ENCODE assay signal across 33 cellular contexts in genomic region chr1:193504920-193505319, GRCh38.
"Had no signal": no experiment of that assay in that cellular context is flagged by ENCODE, and none has a peak within 500 bp of the region (broad histone marks: within the 10 kb centered on the region; RNA-seq: fewer than 3 reads in every experiment).

No MANE protein-coding gene starts in this region.

- H3K4me1 ChIP-seq: adrenal gland, body of pancreas, breast epithelium had no signal

- H3K4me3 Mint-ChIP-seq: activated B cell treated with CpG ODN at 0.5 μM for 24 hours; activated CD4-positive, alpha-beta memory T cell treated with anti-CD3 and anti-CD28 coated beads for 36 hours; activated CD4-positive, alpha-beta T cell treated with anti-CD3 and anti-CD28 coated beads, Interleukin-2, amount 10 ng/mL, durations not matched to agents 24 days and 14 days; activated CD8-positive, alpha-beta T cell treated with anti-CD3 and anti-CD28 coated beads for 36 hours; activated naive CD8-positive, alpha-beta T cell treated with anti-CD3 and anti-CD28 coated beads for 36 hours; activated T-cell treated with anti-CD3 and anti-CD28 coated beads, Interleukin-2, amount 50 U/mL, for 4 hours; activated T-cell treated with anti-CD3 and anti-CD28 coated beads, Interleukin-2, amount 50 U/mL, for 72 hours; activated T-helper 1 cell treated with anti-CD3 and anti-CD28 coated beads, Interleukin-12 subunit alpha, Interleukin-12 subunit beta, Interleukin-2, Interleukin-4 antibody, amounts not matched to agents 30 ng/mL and 10 ng/mL and 1 ng/mL, durations not matched to agents 14 hours and 24 hours and 36 hours; T-cell; T-helper 2 cell treated with Interferon-gamma antibody and Interleukin-4, amounts not matched to agents 5 μg/mL and 100 μg/mL, for 36 hours had no signal

- H3K27ac Mint-ChIP-seq: activated B cell treated with CpG ODN at 0.5 μM for 24 hours; activated CD4-positive, alpha-beta memory T cell treated with anti-CD3 and anti-CD28 coated beads for 36 hours; activated CD4-positive, alpha-beta T cell treated with anti-CD3 and anti-CD28 coated beads, Interleukin-2, amount 10 ng/mL, durations not matched to agents 24 days and 14 days; activated CD8-positive, alpha-beta T cell treated with anti-CD3 and anti-CD28 coated beads for 36 hours; activated naive CD8-positive, alpha-beta T cell treated with anti-CD3 and anti-CD28 coated beads for 36 hours; activated T-cell treated with anti-CD3 and anti-CD28 coated beads, Interleukin-2, amount 50 U/mL, for 72 hours; activated T-helper 1 cell treated with anti-CD3 and anti-CD28 coated beads, Interleukin-12 subunit alpha, Interleukin-12 subunit beta, Interleukin-2, Interleukin-4 antibody, amounts not matched to agents 30 ng/mL and 10 ng/mL and 1 ng/mL, durations not matched to agents 14 hours and 24 hours and 36 hours; activated T-helper 2 cell treated with anti-CD3 and anti-CD28 coated beads, Interferon-gamma antibody, Interleukin-2, Interleukin-4, amounts not matched to agents 10 μg/mL and 5 μg/mL and 100 μg/mL, durations not matched to agents 14 hours and 24 hours and 36 hours; T-cell; T-helper 2 cell treated with Interferon-gamma antibody and Interleukin-4, amounts not matched to agents 5 μg/mL and 100 μg/mL, for 36 hours had no signal

- H3K9me3 ChIP-seq: adrenal gland, body of pancreas, breast epithelium had no signal

- H3K4me3 ChIP-seq: adrenal gland, body of pancreas, breast epithelium had no signal

- DNase-seq: activated B cell treated with CpG ODN at 0.5 μM for 24 hours; activated CD4-positive, alpha-beta memory T cell treated with anti-CD3 and anti-CD28 coated beads for 36 hours; activated CD4-positive, alpha-beta T cell treated with anti-CD3 and anti-CD28 coated beads for 4 hours; activated CD4-positive, alpha-beta T cell treated with anti-CD3 and anti-CD28 coated beads, Interleukin-2, amount 10 ng/mL, durations not matched to agents 24 days and 14 days; activated CD4-positive, alpha-beta T cell treated with anti-CD3 and anti-CD28 coated beads, Interleukin-2, amount 50 U/mL, for 1 hour; activated CD4-positive, alpha-beta T cell treated with anti-CD3 and anti-CD28 coated beads, Interleukin-2, amount 50 U/mL, for 4 hours; activated CD4-positive, CD25-positive, alpha-beta regulatory T cell treated with anti-CD3 and anti-CD28 coated beads, Interleukin-2, amount 50 U/mL, for 72 hours; activated CD8-positive, alpha-beta memory T cell treated with anti-CD3 and anti-CD28 coated beads, Interleukin-2, amount 50 U/mL, for 4 hours; activated CD8-positive, alpha-beta T cell treated with anti-CD3 and anti-CD28 coated beads for 36 hours; activated effector memory CD4-positive, alpha-beta T cell treated with Interleukin-2 at 50 U/mL for 16 hours; activated gamma-delta T cell; activated naive CD4-positive, alpha-beta T cell treated with anti-CD3 and anti-CD28 coated beads, Interleukin-2, amount 50 U/mL, for 16 hours; activated naive CD4-positive, alpha-beta T cell treated with Interleukin-2 at 50 U/mL for 16 hours; activated naive CD8-positive, alpha-beta T cell treated with anti-CD3 and anti-CD28 coated beads for 36 hours; activated T-cell treated with anti-CD3 and anti-CD28 coated beads for 4 hours; activated T-cell treated with anti-CD3 and anti-CD28 coated beads, Interleukin-2, amount 50 U/mL, for 1 hour; activated T-cell treated with anti-CD3 and anti-CD28 coated beads, Interleukin-2, amount 50 U/mL, for 4 hours; activated T-cell treated with anti-CD3 and anti-CD28 coated beads, Interleukin-2, amount 50 U/mL, for 72 hours; adrenal gland; amniotic stem cell; aorta; body of pancreas; brain microvascular endothelial cell; central memory CD4-positive, alpha-beta T cell; T-cell; T-helper 2 cell; T-helper 9 cell had no signal

- H3K9me3 Mint-ChIP-seq: activated B cell treated with CpG ODN at 0.5 μM for 24 hours had no signal

- H3K36me3 ChIP-seq: adrenal gland, brain microvascular endothelial cell, breast epithelium had no signal

- H3K27ac ChIP-seq: adrenal gland, body of pancreas, brain microvascular endothelial cell, breast epithelium, VCaP had no signal

- H3K27me3 ChIP-seq: adrenal gland, body of pancreas, brain microvascular endothelial cell, breast epithelium had no signal

- H3K36me3 Mint-ChIP-seq: activated naive CD4-positive, alpha-beta T cell treated with anti-CD3 and anti-CD28 coated beads, Interleukin-2, amount 50 U/mL, for 72 hours; T-cell had no signal

- H3K27me3 Mint-ChIP-seq: activated CD4-positive, alpha-beta memory T cell treated with anti-CD3 and anti-CD28 coated beads for 36 hours; activated CD4-positive, alpha-beta T cell treated with anti-CD3 and anti-CD28 coated beads, Interleukin-2, amount 10 ng/mL, durations not matched to agents 24 days and 14 days; activated CD8-positive, alpha-beta T cell treated with anti-CD3 and anti-CD28 coated beads for 36 hours; activated naive CD8-positive, alpha-beta T cell treated with anti-CD3 and anti-CD28 coated beads for 36 hours; T-cell had no signal

- ATAC-seq: activated CD8-positive, alpha-beta T cell treated with anti-CD3 and anti-CD28 coated beads for 36 hours; activated naive CD4-positive, alpha-beta T cell treated with anti-CD3 and anti-CD28 coated beads, Interleukin-2, amount 50 U/mL, for 72 hours; activated T-cell treated with anti-CD3 and anti-CD28 coated beads, Interleukin-2, amount 50 U/mL, for 4 hours; activated T-cell treated with anti-CD3 and anti-CD28 coated beads, Interleukin-2, amount 50 U/mL, for 72 hours; body of pancreas; T-cell had no signal

- H3K4me1 Mint-ChIP-seq: activated B cell treated with CpG ODN at 0.5 μM for 24 hours had no signal
